ENCODE assay signal across 15 cellular contexts in genomic region chr2:73324126-73324525, GRCh38. TPM values are rescaled to one million over a fixed set of nuclear protein-coding genes. Genes with fewer than 3 reads are reported as not detected.
DNase-seq lines count a peak whose midpoint lies in the region; ATAC-seq lines count a peak whose summit lies in the region.
"Had no signal": no experiment of that assay in that cellular context is flagged by ENCODE, and none has a peak within 500 bp of the region (broad histone marks: within the 10 kb centered on the region; RNA-seq: fewer than 3 reads in every experiment).

No MANE protein-coding gene starts in this region.

- ATAC-seq in GM21390 (IDR thresholded peaks at IDR 0.05; ENCODE audit: unreplicated experiment) (no peak), T-helper 17 cell (no peak)
- ATAC-seq in activated T-cell treated with anti-CD3 and anti-CD28 coated beads, Interleukin-2, amount 50 U/mL, for 4 hours: no peak
- ATAC-seq: GM12878 had no signal

- H3K9me3 Mint-ChIP-seq in activated T-cell treated with anti-CD3 and anti-CD28 coated beads, Interleukin-2, amount 50 U/mL, for 4 hours: no peaks in the 10 kb centered on the region

- no peaks in the 10 kb centered on the region for H3K36me3 ChIP-seq in SK-N-MC (ENCODE audit: insufficient read depth, low read length)
- H3K36me3 ChIP-seq: BE2C had no signal

- H3K9me3 ChIP-seq in SK-N-MC (ENCODE audit: low read depth, low read length) (no peaks in the 10 kb centered on the region), T-helper 17 cell (ENCODE audit: control insufficient read depth, low read length, poor library complexity, severe bottlenecking) (no peaks in the 10 kb centered on the region)
- H3K9me3 ChIP-seq: BE2C had no signal

- H3K36me3 Mint-ChIP-seq in T-helper 17 cell (ENCODE audit: low read depth): no peaks in the 10 kb centered on the region
- H3K36me3 Mint-ChIP-seq in activated T-cell treated with anti-CD3 and anti-CD28 coated beads, Interleukin-2, amount 50 U/mL, for 4 hours (ENCODE audit: insufficient read depth): no peaks in the 10 kb centered on the region
- H3K36me3 Mint-ChIP-seq: CD4-positive, CD25-positive, alpha-beta regulatory T cell; CD8-positive, alpha-beta memory T cell had no signal

- no peak overlapping the region for H3K4me3 Mint-ChIP-seq in T-helper 17 cell
- no peak overlapping the region for H3K4me3 Mint-ChIP-seq in activated T-cell treated with anti-CD3 and anti-CD28 coated beads, Interleukin-2, amount 50 U/mL, for 4 hours
- H3K4me3 Mint-ChIP-seq: CD4-positive, CD25-positive, alpha-beta regulatory T cell; CD8-positive, alpha-beta memory T cell had no signal

- no peak overlapping the region for H3K27ac Mint-ChIP-seq in T-helper 17 cell
- H3K27ac Mint-ChIP-seq: CD8-positive, alpha-beta memory T cell had no signal

- H3K27me3 Mint-ChIP-seq in T-helper 17 cell: peaks cover 79% of the 10 kb centered on the region
- H3K27me3 Mint-ChIP-seq in activated T-cell treated with anti-CD3 and anti-CD28 coated beads, Interleukin-2, amount 50 U/mL, for 4 hours (ENCODE audit: low read depth): peaks cover 49% of the 10 kb centered on the region

- H3K4me1 Mint-ChIP-seq in T-helper 17 cell: no peaks in the 10 kb centered on the region
- H3K4me1 Mint-ChIP-seq in activated T-cell treated with anti-CD3 and anti-CD28 coated beads, Interleukin-2, amount 50 U/mL, for 4 hours (ENCODE audit: low read depth): no peaks in the 10 kb centered on the region
- H3K4me1 Mint-ChIP-seq: CD4-positive, CD25-positive, alpha-beta regulatory T cell; CD8-positive, alpha-beta memory T cell had no signal

- peak overlapping the region; percentile 60 for H3K4me3 ChIP-seq in SK-N-MC
- H3K4me3 ChIP-seq: GM12878 had no signal

- in situ Hi-C loops in G401 (cut with HindIII; ENCODE audit: low sequenced_read_pairs): no loop called here

- DNase-seq in DMS 273 (lab: John Stamatoyannopoulos, UW; ENCODE audit: unreplicated experiment): peak; percentile 69
- DNase-seq in G401 (ENCODE audit: low spot score): peak; percentile 88
- no peak for DNase-seq in SK-N-MC (ENCODE audit: low read depth, low spot score)
- peak; percentile 74 for DNase-seq in cerebellum (ENCODE audit: low spot score)
- no peak for DNase-seq in T-helper 17 cell
- no peak for DNase-seq in activated T-cell treated with anti-CD3 and anti-CD28 coated beads, Interleukin-2, amount 50 U/mL, for 4 hours
- DNase-seq: ACHN; BE2C; CD4-positive, CD25-positive, alpha-beta regulatory T cell; CD8-positive, alpha-beta memory T cell; COR-L47; DMS79 treated with DMSO at 0.1 percent for 48 hours; HCEC 1CT had no signal

- no peak overlapping the region for H3K9ac ChIP-seq in SK-N-MC (ENCODE audit: insufficient read length)

- peak overlapping the region; percentile 3; the same call in 1 of the 2 replicates for H3K27ac ChIP-seq in SK-N-MC

RNA-seq across cellular contexts. Expression of gene EGR4, which starts 30.8 kb away (rescaled TPM):
- not detected in 2 replicates for total RNA-seq in G401 (2014; rRNA removed; shearing (Covaris generic))
- total RNA-seq in cerebellum: 0.09 TPM
- under 1 TPM; 0.52 to 0.70 TPM for total RNA-seq in T-helper 17 cell
- total RNA-seq in activated T-cell treated with anti-CD3 and anti-CD28 coated beads, Interleukin-2, amount 50 U/mL, for 4 hours: 1 to 10 TPM in 1 of 3 donors, under 1 TPM in 2; 0.79 to 1.1 (median 0.87) TPM
- total RNA-seq: GM12878 had no signal

RNA-seq across cellular contexts. Expression of gene FBXO41, which starts 39.8 kb away (rescaled TPM):
- total RNA-seq in G401 (2014; rRNA removed; shearing (Covaris generic)): 3.6 and 11.1 TPM in 2 replicates
- total RNA-seq in cerebellum (17.1 TPM), T-helper 17 cell (10 to 100 TPM; 13.3 to 13.5 TPM)
- 10 to 100 TPM; 18.8 to 28.1 (median 27.6) TPM for total RNA-seq in activated T-cell treated with anti-CD3 and anti-CD28 coated beads, Interleukin-2, amount 50 U/mL, for 4 hours

Comparison
In these comparisons a context has a peak if more than half of its experiments do, and no peak if none do; other contexts are left out.
1. DNase-seq: peak in DMS 273 (single experiment), G401 (single experiment) and cerebellum (single experiment); none in SK-N-MC (single experiment), T-helper 17 cell (0 of 3) and activated T-cell treated with anti-CD3 and anti-CD28 coated beads, Interleukin-2, amount 50 U/mL, for 4 hours (single experiment).